26 cellular contexts compared by ENCODE assay signal in genomic region chrY:21601524-21601923, GRCh38.
"Had no signal": no experiment of that assay in that cellular context is flagged by ENCODE, and none has a peak within 500 bp of the region (broad histone marks: within the 10 kb centered on the region; RNA-seq: fewer than 3 reads in every experiment).

No MANE protein-coding gene starts in this region.

- H3K4me3 ChIP-seq: stomach, suprapubic skin, testis, thoracic aorta, thyroid gland, tibial artery, tibial nerve, transverse colon, upper lobe of left lung, upper lobe of right lung, uterus, vagina had no signal

- H3K9me3 ChIP-seq: stomach, suprapubic skin, testis, thoracic aorta, thyroid gland, tibial artery, tibial nerve, transverse colon, upper lobe of left lung, upper lobe of right lung, uterus, vagina had no signal

- DNase-seq: stimulated activated CD4-positive, alpha-beta T cell treated with anti-CD3 and anti-CD28 coated beads, Interleukin-2, amount 100 ng/mL, for 48 hours; stimulated activated CD4-positive, alpha-beta T cell treated with anti-CD3 and anti-CD28 coated beads, Interleukin-4, amount 100 ng/mL, for 1 hour; stimulated activated CD4-positive, alpha-beta T cell treated with anti-CD3 and anti-CD28 coated beads, Interleukin-4, amount 100 ng/mL, for 24 hours; stimulated activated CD4-positive, alpha-beta T cell treated with anti-CD3 and anti-CD28 coated beads, Interleukin-4, amount 100 ng/mL, for 4 hours; stimulated activated CD8-positive, alpha-beta memory T cell treated with anti-CD3 and anti-CD28 coated beads, Interleukin-4, amount 100 ng/mL, for 48 hours; stimulated activated naive B cell treated with anti-CD40 and anti-IgM and Interleukin-4, amounts not matched to agents 10 μg/mL and 1 μg/mL and 100 μg/mL, for 72 hours; stimulated activated naive CD4-positive, alpha-beta T cell; stimulated activated naive CD4-positive, alpha-beta T cell treated with Interleukin-2 at 50 U/mL for 16 hours; stimulated activated naive CD8-positive, alpha-beta T cell treated with anti-CD3 and anti-CD28 coated beads, Interleukin-15, amount 100 ng/mL, for 72 hours; stimulated activated naive CD8-positive, alpha-beta T cell treated with anti-CD3 and anti-CD28 coated beads, Interleukin-15, Interleukin-2, amounts not matched to agents 100 U/mL and 50 U/mL, for 24 hours; stomach; substantia nigra; testis; thyroid gland; tibial artery; transverse colon; trophoblast cell; upper lobe of left lung; upper lobe of right lung; uterus had no signal

- H3K4me1 ChIP-seq: stomach, suprapubic skin, testis, thyroid gland, tibial artery, tibial nerve, transverse colon, upper lobe of left lung, upper lobe of right lung, uterus, vagina had no signal

- H3K27ac ChIP-seq: stomach, suprapubic skin, testis, thoracic aorta, thyroid gland, tibial artery, tibial nerve, transverse colon, upper lobe of left lung, upper lobe of right lung, uterus, vagina had no signal

- H3K27me3 ChIP-seq: stomach, suprapubic skin, testis, thyroid gland, tibial artery, tibial nerve, transverse colon, upper lobe of left lung, upper lobe of right lung, uterus, vagina had no signal

- H3K36me3 ChIP-seq: stomach, suprapubic skin, thoracic aorta, thyroid gland, tibial artery, tibial nerve, transverse colon, upper lobe of left lung, upper lobe of right lung, uterus, vagina had no signal

- ATAC-seq: stimulated activated effector memory CD8-positive, alpha-beta T cell treated with anti-CD3 and anti-CD28 coated beads, Interleukin-12 subunit alpha, Interleukin-12 subunit beta, amount 100 ng/mL, for 72 hours; stimulated activated memory B cell treated with anti-CD40 and anti-IgM and Interleukin-4, amounts not matched to agents 10 μg/mL and 1 μg/mL and 100 μg/mL, for 72 hours; stimulated activated naive B cell treated with anti-CD40 and anti-IgM and Interleukin-4, amounts not matched to agents 10 μg/mL and 1 μg/mL and 100 μg/mL, for 72 hours; stimulated activated naive CD8-positive, alpha-beta T cell treated with anti-CD3 and anti-CD28 coated beads, Interleukin-15, amount 100 ng/mL, for 72 hours; stimulated activated naive CD8-positive, alpha-beta T cell treated with anti-CD3 and anti-CD28 coated beads, Interleukin-15, Interleukin-2, amounts not matched to agents 100 U/mL and 50 U/mL, for 24 hours; upper lobe of right lung had no signal
